10 cellular contexts compared by ENCODE assay signal in the genomic region with DNA sequence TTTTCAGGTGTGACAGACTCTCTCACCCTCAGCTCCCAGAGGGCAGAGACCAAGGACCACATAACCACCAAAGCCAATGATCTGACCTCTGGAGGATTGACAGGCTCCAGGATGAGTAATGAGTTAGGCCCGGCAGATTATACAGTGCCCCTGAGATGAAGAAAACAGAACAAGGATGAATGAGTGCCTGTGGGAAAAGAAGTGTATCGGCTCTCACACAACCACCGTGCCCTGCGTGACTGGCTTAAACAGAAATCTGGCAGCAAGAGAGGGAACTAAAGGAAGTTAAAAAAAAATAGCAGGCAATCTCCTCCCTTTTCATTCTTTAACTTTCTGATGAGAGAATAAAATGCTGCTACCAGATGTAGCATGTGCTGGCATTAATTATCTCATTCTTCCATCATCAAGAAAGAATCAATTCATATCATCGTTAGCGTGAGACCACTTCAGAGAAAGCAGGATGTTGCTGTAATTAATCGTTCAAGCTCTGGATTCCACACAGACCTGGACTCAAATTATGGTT.
DNase-seq lines count a peak whose midpoint lies in the region; FAIRE-seq and TF ChIP-seq lines count a peak whose summit lies in the region.
"Had no signal": no experiment of that assay in that cellular context is flagged by ENCODE, and none has a peak within 500 bp of the region (broad histone marks: within the 10 kb centered on the region; RNA-seq: fewer than 3 reads in every experiment).

No MANE protein-coding gene starts in this region.

- no peak for TF ChIP-seq POLR2A in H54 (IDR thresholded peaks at IDR 0.05; ENCODE audit: low read depth, low read length)

- no peaks in the 10 kb centered on the region for H3K36me3 Mint-ChIP-seq in CD14-positive monocyte
- H3K36me3 Mint-ChIP-seq: stimulated activated memory B cell treated with anti-CD40 and anti-IgM and Interleukin-4, amounts not matched to agents 10 μg/mL and 1 μg/mL and 100 μg/mL, for 72 hours had no signal

- FAIRE-seq in H54 (lab: Jason Lieb, UNC) (peak; percentile 84), RCC 7860 (lab: Jason Lieb, UNC) (peak; percentile 90)

- TF ChIP-seq CTCF in CD14-positive monocyte (IDR thresholded peaks at IDR 0.05): no peak

- no peak overlapping the region for H3K27ac Mint-ChIP-seq in CD14-positive monocyte
- H3K27ac Mint-ChIP-seq: stimulated activated memory B cell treated with anti-CD40 and anti-IgM and Interleukin-4, amounts not matched to agents 10 μg/mL and 1 μg/mL and 100 μg/mL, for 72 hours had no signal

- no peak overlapping the region for H3K4me3 Mint-ChIP-seq in CD14-positive monocyte
- H3K4me3 Mint-ChIP-seq: neural crest cell; stimulated activated memory B cell treated with anti-CD40 and anti-IgM and Interleukin-4, amounts not matched to agents 10 μg/mL and 1 μg/mL and 100 μg/mL, for 72 hours had no signal

- no peaks in the 10 kb centered on the region for H3K27me3 Mint-ChIP-seq in CD14-positive monocyte (ENCODE audit: low read depth in 3 of 3)
- H3K27me3 Mint-ChIP-seq: stimulated activated memory B cell treated with anti-CD40 and anti-IgM and Interleukin-4, amounts not matched to agents 10 μg/mL and 1 μg/mL and 100 μg/mL, for 72 hours had no signal

- DNase-seq in COLO829 (ENCODE audit: low spot score) (peak; percentile 70), H54 (ENCODE audit: insufficient read length, low spot score) (no peak), RCC 7860 (ENCODE audit: low spot score) (peak; percentile 82), glomerular visceral epithelial cell (ENCODE audit: extremely low spot score) (peak; percentile 88), NCI-H510A treated with DMSO at 0.1 percent for 48 hours (lab: John Stamatoyannopoulos, UW) (no peak), NCI-H69 (lab: John Stamatoyannopoulos, UW) (no peak), SIG-M5 (lab: John Stamatoyannopoulos, UW) (no peak), CD14-positive monocyte (ENCODE audit: low spot score) (no peak)

- H3K9me3 Mint-ChIP-seq in CD14-positive monocyte: peaks cover 0 to 4% (median 0%) of the 10 kb centered on the region in 7 donors
- H3K9me3 Mint-ChIP-seq: stimulated activated memory B cell treated with anti-CD40 and anti-IgM and Interleukin-4, amounts not matched to agents 10 μg/mL and 1 μg/mL and 100 μg/mL, for 72 hours had no signal

- intact Hi-C loops in CD14-positive monocyte (cut with micrococcal nuclease): no loop called here

- no peaks in the 10 kb centered on the region for H3K4me1 Mint-ChIP-seq in CD14-positive monocyte
- H3K4me1 Mint-ChIP-seq: stimulated activated memory B cell treated with anti-CD40 and anti-IgM and Interleukin-4, amounts not matched to agents 10 μg/mL and 1 μg/mL and 100 μg/mL, for 72 hours had no signal

Comparison
In these comparisons a context has a peak if more than half of its experiments do, and no peak if none do; other contexts are left out.
1. DNase-seq: peak in COLO829 (single experiment), RCC 7860 (single experiment) and glomerular visceral epithelial cell (single experiment); none in H54 (single experiment), NCI-H510A treated with DMSO at 0.1 percent for 48 hours (single experiment), NCI-H69 (single experiment), SIG-M5 (single experiment) and CD14-positive monocyte (single experiment).